10 cellular contexts compared by ENCODE assay signal in the genomic region with DNA sequence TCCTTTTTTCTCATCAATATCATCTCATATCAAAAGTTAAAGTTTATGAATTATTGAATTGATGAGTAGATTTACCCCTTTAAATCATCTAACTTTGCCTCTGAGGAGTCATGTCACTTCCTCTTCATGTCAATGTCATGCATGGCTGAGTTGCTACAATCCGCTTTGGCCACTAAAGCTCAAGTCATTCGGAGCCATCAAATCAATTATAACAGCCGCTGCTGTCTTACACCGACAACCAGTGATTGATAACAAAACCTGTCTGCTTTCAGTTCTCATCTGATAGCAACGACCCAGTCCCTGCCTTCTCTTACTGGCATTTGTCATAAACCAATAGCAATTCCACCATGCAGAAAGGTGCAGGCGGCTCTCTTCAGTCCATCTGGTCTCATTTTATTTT.
A peak's percentile ranks its signal among the peaks of the same experiment; 100 is the strongest.
DNase-seq lines count a peak whose midpoint lies in the region; ATAC-seq, FAIRE-seq and TF ChIP-seq lines count a peak whose summit lies in the region.
"Had no signal": no experiment of that assay in that cellular context is flagged by ENCODE, and none has a peak within 500 bp of the region (broad histone marks: within the 10 kb centered on the region; RNA-seq: fewer than 3 reads in every experiment).

No MANE protein-coding gene starts in this region.

- peak overlapping the region; percentile 55; the same call in 1 of the 2 replicates for H3K4me2 ChIP-seq in OCI-LY1 (ENCODE audit: low read length)
- H3K4me2 ChIP-seq in HepG2 (ENCODE audit: low read depth, low read length) = no peak overlapping the region

- no peaks in the 10 kb centered on the region for H3K9me2 ChIP-seq in OCI-LY1 (ENCODE audit: low read depth, low read length)

- H3K27me3 ChIP-seq in OCI-LY1 (ENCODE audit: insufficient read depth, low read length) = no peaks in the 10 kb centered on the region
- H3K27me3 ChIP-seq in psoas muscle (ENCODE audit: insufficient read depth in 3 of 3, low read length in 2 of 3) = no peaks in the 10 kb centered on the region
- H3K27me3 ChIP-seq in sigmoid colon = no peaks in the 10 kb centered on the region
- H3K27me3 ChIP-seq in HepG2 (ENCODE audit: control insufficient read depth in 1 of 2, insufficient read depth in 2 of 2, low read length in 2 of 2) = no peaks in the 10 kb centered on the region
- no peaks in the 10 kb centered on the region for H3K27me3 ChIP-seq in ovary

- POLR2A ChIA-PET in HepG2 (lab: Yijun Ruan, JAX) = no interaction called here

- BruUV-seq in HepG2 (replicated peaks; lab: Mats Ljungman, UMichigan) = no TSS peak

- H3K9ac ChIP-seq in OCI-LY1 (ENCODE audit: low read length) = peak overlapping the region; percentile 18; the same call in 1 of the 2 replicates
- no peak overlapping the region for H3K9ac ChIP-seq in HepG2 (ENCODE audit: insufficient read depth, low read depth, low read length)

- peaks cover 11% of the 10 kb centered on the region for H3K4me1 ChIP-seq in OCI-LY1 (ENCODE audit: insufficient read depth, low read length, severe bottlenecking)
- no peaks in the 10 kb centered on the region for H3K4me1 ChIP-seq in psoas muscle
- no peaks in the 10 kb centered on the region for H3K4me1 ChIP-seq in sigmoid colon
- no peaks in the 10 kb centered on the region for H3K4me1 ChIP-seq in HepG2 (ENCODE audit: insufficient read depth, low read length)
- H3K4me1 ChIP-seq in ovary (ENCODE audit: insufficient read depth) = no peaks in the 10 kb centered on the region
- H3K4me1 ChIP-seq: lower lobe of right lung had no signal

- CTCF ChIA-PET in HepG2 (lab: Yijun Ruan, JAX; ENCODE audit: low intra/inter-chr PET ratio, low total read pairs) = no interaction called here

- no peak for TF ChIP-seq CTCF in OCI-LY1 (IDR thresholded peaks at IDR 0.05; ENCODE audit: low read length)
- TF ChIP-seq CTCF in psoas muscle (IDR thresholded peaks at IDR 0.05) = no peak
- no peak for TF ChIP-seq CTCF in sigmoid colon (IDR thresholded peaks at IDR 0.05)
- no peak for TF ChIP-seq CTCF in HepG2 (CRISPR knock-in tag; IDR thresholded peaks at IDR 0.05)
- no peak for TF ChIP-seq CTCF in ovary (IDR thresholded peaks at IDR 0.05)

- peak; percentile 95 for FAIRE-seq in GM12892 (lab: Jason Lieb, UNC)
- FAIRE-seq in HepG2 (lab: Jason Lieb, UNC) = no peak

- H4K20me1 ChIP-seq in OCI-LY1 (ENCODE audit: insufficient read depth, low read length) = no peaks in the 10 kb centered on the region
- no peaks in the 10 kb centered on the region for H4K20me1 ChIP-seq in HepG2 (ENCODE audit: insufficient read depth, low read length)

- H3K79me2 ChIP-seq in OCI-LY1 (ENCODE audit: insufficient read depth, low read length) = no peaks in the 10 kb centered on the region
- no peaks in the 10 kb centered on the region for H3K79me2 ChIP-seq in HepG2 (ENCODE audit: insufficient read depth, low read length)

- no peak for TF ChIP-seq POLR2A in GM12892 (IDR thresholded peaks at IDR 0.05; ENCODE audit: low read depth, low read length)
- no peak for TF ChIP-seq POLR2A in sigmoid colon (IDR thresholded peaks at IDR 0.05)
- no peak for TF ChIP-seq POLR2A in HepG2 (IDR thresholded peaks at IDR 0.05; ENCODE audit: insufficient read depth in 1 of 2, low read depth in 2 of 2, low read length in 2 of 2)
- no peak for TF ChIP-seq POLR2A in ovary (IDR thresholded peaks at IDR 0.05)

- in situ Hi-C loops in HepG2 (cut with HindIII; ENCODE audit: extremely low pct_ligation_motif_present, low pct_unique_long_range_greater_than_20kb) = no loop called here

- WGBS in psoas muscle, 3 donors = 54 to 72% (median 62%) methylated on average over 6 of the region's 6 CpGs
- WGBS in sigmoid colon, 2 donors = 78 to 91% methylated on average over 6 of the region's 6 CpGs
- 97% methylated on average over 6 of the region's 6 CpGs for WGBS in HepG2 (ENCODE audit: low lambda C conversion rate)
- WGBS in ovary, 3 donors = 76 to 82% (median 79%) methylated on average over 6 of the region's 6 CpGs

- DNase-seq in GM12892 (ENCODE audit: insufficient read length) (peak; percentile 6), psoas muscle (no peak), sigmoid colon (no peak), HepG2 (ENCODE audit: low spot score) (no peak), ovary (no peak)
- DNase-seq: lower lobe of right lung; stimulated activated CD4-positive, alpha-beta T cell treated with anti-CD3 and anti-CD28 coated beads, Interleukin-15, amount 100 ng/mL, for 24 hours had no signal

- no peaks in the 10 kb centered on the region for H3K9me3 ChIP-seq in OCI-LY1 (ENCODE audit: low read length)
- H3K9me3 ChIP-seq in psoas muscle = no peaks in the 10 kb centered on the region
- no peaks in the 10 kb centered on the region for H3K9me3 ChIP-seq in sigmoid colon
- no peaks in the 10 kb centered on the region for H3K9me3 ChIP-seq in HepG2 (ENCODE audit: low read length)
- no peaks in the 10 kb centered on the region for H3K9me3 ChIP-seq in ovary
- H3K9me3 ChIP-seq: lower lobe of right lung had no signal

- no peaks in the 10 kb centered on the region for H3F3A ChIP-seq in OCI-LY1 (ENCODE audit: insufficient read depth, low read length)

- intact Hi-C loops in psoas muscle (cut with DNase I) (no loop called here), sigmoid colon (cut with DNase I) (no loop called here), HepG2 (cut with micrococcal nuclease; ENCODE audit: unreplicated experiment) (no loop called here), ovary (cut with DNase I) (no loop called here)

- TF ChIP-seq RAD21 in HepG2 (CRISPR knock-in tag; IDR thresholded peaks at IDR 0.05) = no peak

- H2AFZ ChIP-seq in OCI-LY1 (ENCODE audit: low read length) = 0 out of 2 replicates have a peak overlapping the region, but pooled peaks have one; percentile 69
- no peak overlapping the region for H2AFZ ChIP-seq in HepG2 (ENCODE audit: low read length)

- H3K36me3 ChIP-seq in OCI-LY1 (ENCODE audit: insufficient read depth, low read length) = no peaks in the 10 kb centered on the region
- no peaks in the 10 kb centered on the region for H3K36me3 ChIP-seq in psoas muscle (ENCODE audit: insufficient read depth in 1 of 2, low read depth in 1 of 2)
- no peaks in the 10 kb centered on the region for H3K36me3 ChIP-seq in sigmoid colon
- H3K36me3 ChIP-seq in HepG2 (replicated peaks in 1 of 2; ENCODE audit: control insufficient read depth in 1 of 2, insufficient read depth in 2 of 2, low read length in 2 of 2) = no peaks in the 10 kb centered on the region
- no peaks in the 10 kb centered on the region for H3K36me3 ChIP-seq in ovary
- H3K36me3 ChIP-seq: lower lobe of right lung had no signal

- no peak for TF ChIP-seq EP300 in sigmoid colon (IDR thresholded peaks at IDR 0.05)
- TF ChIP-seq EP300 in HepG2 (IDR thresholded peaks at IDR 0.05; ENCODE audit: low read depth in 2 of 2, low read length in 2 of 2) = no peak
- no peak for TF ChIP-seq EP300 in HepG2 (CRISPR knock-in tag; IDR thresholded peaks at IDR 0.05; ENCODE audit: borderline replicate concordance)
- TF ChIP-seq EP300 in ovary (IDR thresholded peaks at IDR 0.05) = no peak

- H3K27ac ChIP-seq in OCI-LY1 (ENCODE audit: low read depth, low read length, poor library complexity, severe bottlenecking) = no peak overlapping the region
- H3K27ac ChIP-seq in psoas muscle = no peak overlapping the region
- H3K27ac ChIP-seq in sigmoid colon = no peak overlapping the region
- H3K27ac ChIP-seq in HepG2 (ENCODE audit: extremely low read length, insufficient read depth, low read length) = no peak overlapping the region
- H3K27ac ChIP-seq in ovary = no peak overlapping the region
- H3K27ac ChIP-seq: lower lobe of right lung had no signal

- peak overlapping the region; percentile 25 for H3K4me3 ChIP-seq in OCI-LY1 (ENCODE audit: low read depth, low read length, poor library complexity, severe bottlenecking)
- H3K4me3 ChIP-seq in psoas muscle = no peak overlapping the region
- H3K4me3 ChIP-seq in sigmoid colon = no peak overlapping the region
- no peak overlapping the region for H3K4me3 ChIP-seq in HepG2 (replicated peaks in 1 of 3; ENCODE audit: insufficient read depth in 1 of 3, low read depth in 2 of 3, low read length in 3 of 3)
- H3K4me3 ChIP-seq in ovary = no peak overlapping the region
- H3K4me3 ChIP-seq: lower lobe of right lung had no signal

- ATAC-seq in GM19328 (IDR thresholded peaks at IDR 0.05; ENCODE audit: unreplicated experiment) = peak; percentile 100
- peak; percentile 100 for ATAC-seq in HG02943 (IDR thresholded peaks at IDR 0.05; ENCODE audit: low read depth, unreplicated experiment)
- ATAC-seq in psoas muscle = no peak
- ATAC-seq in HepG2 = no peak
- ATAC-seq: lower lobe of right lung had no signal

TF ChIP-seq in HepG2, 621 proteins besides CTCF, POLR2A, EP300 and RAD21:
- TF ChIP-seq ZNF547 (CRISPR knock-in tag; IDR thresholded peaks at IDR 0.05) = no peak
- no peak for TF ChIP-seq ZSCAN29 (CRISPR knock-in tag; conservative IDR thresholded peaks at IDR 0.05)

Comparison
In these comparisons a context has a peak if more than half of its experiments do, and no peak if none do; other contexts are left out.
1. ATAC-seq: peak in GM19328 (single experiment) and HG02943 (single experiment); none in psoas muscle (0 of 4) and HepG2 (single experiment).